11 cellular contexts compared by ENCODE assay signal in the genomic region with DNA sequence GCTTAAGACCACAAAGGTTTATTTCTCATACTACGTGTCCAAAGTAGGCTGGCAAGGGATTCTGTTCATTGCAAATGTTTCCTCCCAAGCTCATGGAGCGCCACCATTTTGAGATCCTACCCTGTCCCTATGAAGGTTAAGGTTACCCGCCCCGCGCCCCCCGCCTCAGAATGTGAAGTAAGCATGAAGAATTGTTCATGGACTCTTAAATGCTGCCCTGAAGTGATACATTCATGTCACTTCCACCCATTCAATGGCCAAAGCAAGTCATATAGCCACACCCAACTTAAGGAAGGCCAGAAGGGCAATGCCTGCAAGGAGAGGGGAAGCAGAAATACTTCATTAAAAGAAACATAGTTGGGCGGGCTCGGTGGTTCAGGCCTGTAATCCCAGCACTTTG. TPM values are rescaled to one million over a fixed set of nuclear protein-coding genes. Genes with fewer than 3 reads are reported as not detected.
A peak's percentile ranks its signal among the peaks of the same experiment; 100 is the strongest.
DNase-seq lines count a peak whose midpoint lies in the region; ATAC-seq, FAIRE-seq and TF ChIP-seq lines count a peak whose summit lies in the region.
"Had no signal": no experiment of that assay in that cellular context is flagged by ENCODE, and none has a peak within 500 bp of the region (broad histone marks: within the 10 kb centered on the region; RNA-seq: fewer than 3 reads in every experiment).

No MANE protein-coding gene starts in this region.

- no peak for FAIRE-seq in HepG2 (lab: Jason Lieb, UNC)
- FAIRE-seq: islet of Langerhans, TTC549 had no signal

- H3K36me3 ChIP-seq in HepG2 (replicated peaks in 1 of 2; ENCODE audit: control insufficient read depth in 1 of 2, insufficient read depth in 2 of 2, low read length in 2 of 2) (no peaks in the 10 kb centered on the region), MG63 (no peaks in the 10 kb centered on the region)

- H3K36me3 Mint-ChIP-seq in activated CD4-positive, alpha-beta T cell treated with anti-CD3 and anti-CD28 coated beads, Interleukin-2, amount 10 ng/mL, durations not matched to agents 24 days and 14 days (ENCODE audit: low read depth): no peaks in the 10 kb centered on the region
- no peaks in the 10 kb centered on the region for H3K36me3 Mint-ChIP-seq in activated T-helper 17 cell treated with anti-CD3 and anti-CD28 coated beads, Interleukin-2, amount 50 U/mL, for 72 hours (ENCODE audit: low read depth)

- intact Hi-C loops in activated CD4-positive, alpha-beta T cell treated with anti-CD3 and anti-CD28 coated beads, Interleukin-2, amount 10 ng/mL, durations not matched to agents 24 days and 14 days (cut with micrococcal nuclease): loop anchor here (10.0 kb wide), 2 partner anchors 350 to 450 kb away; a partner anchor contains a TSS
- intact Hi-C loops in HepG2 (cut with micrococcal nuclease; ENCODE audit: unreplicated experiment): no loop called here

- H3K4me3 ChIP-seq in HepG2 (replicated peaks in 1 of 3; ENCODE audit: insufficient read depth in 1 of 3, low read depth in 2 of 3, low read length in 3 of 3) (peak overlapping the region; percentile 61 to 82 (median 66)), MG63 (no peak overlapping the region)

- peak overlapping the region; percentile 33 for H2AFZ ChIP-seq in HepG2 (ENCODE audit: low read length)

- H3K9me3 ChIP-seq in HepG2 (ENCODE audit: low read length) (no peaks in the 10 kb centered on the region), MG63 (no peaks in the 10 kb centered on the region)

- peak overlapping the region; percentile 95 for H3K9ac ChIP-seq in HepG2 (ENCODE audit: insufficient read depth, low read depth, low read length)

- in situ Hi-C loops in HepG2 (cut with HindIII; ENCODE audit: extremely low pct_ligation_motif_present, low pct_unique_long_range_greater_than_20kb): no loop called here

- DNase-seq in activated CD4-positive, alpha-beta T cell treated with anti-CD3 and anti-CD28 coated beads, Interleukin-2, amount 10 ng/mL, durations not matched to agents 24 days and 14 days: peak; percentile 62
- DNase-seq in activated CD4-positive, alpha-beta T cell treated with anti-CD3 and anti-CD28 coated beads, Interleukin-2, amount 50 U/mL, for 1 hour: no peak
- DNase-seq in HepG2 (ENCODE audit: low spot score) (no peak), substantia nigra (lab: John Stamatoyannopoulos, UW) (no peak), MG63 (no peak), AML-193 (lab: John Stamatoyannopoulos, UW) (no peak)
- DNase-seq in stimulated activated CD4-positive, alpha-beta T cell treated with anti-CD3 and anti-CD28 coated beads, Interleukin-15, amount 100 ng/mL, for 24 hours: no peak

- CTCF ChIA-PET in HepG2 (lab: Yijun Ruan, JAX; ENCODE audit: low intra/inter-chr PET ratio, low total read pairs): interaction anchor here (1.1 to 8.0 kb wide), 5 partner anchors 12 to 93 kb away, joined by 3 to 320 read pairs (median 20); a partner anchor contains a TSS

- peak overlapping the region; percentile 94 for H3K4me2 ChIP-seq in HepG2 (ENCODE audit: low read depth, low read length)

- ATAC-seq in activated T-helper 17 cell treated with anti-CD3 and anti-CD28 coated beads, Interleukin-2, amount 50 U/mL, for 72 hours (replicated peaks): no peak
- no peak for ATAC-seq in HepG2

- peaks cover 11% of the 10 kb centered on the region for H3K79me2 ChIP-seq in HepG2 (ENCODE audit: insufficient read depth, low read length)

- peaks cover 30% of the 10 kb centered on the region for H3K4me1 Mint-ChIP-seq in activated CD4-positive, alpha-beta T cell treated with anti-CD3 and anti-CD28 coated beads, Interleukin-2, amount 10 ng/mL, durations not matched to agents 24 days and 14 days
- H3K4me1 Mint-ChIP-seq in activated T-helper 17 cell treated with anti-CD3 and anti-CD28 coated beads, Interleukin-2, amount 50 U/mL, for 72 hours: peaks cover 36% of the 10 kb centered on the region

- H3K27ac Mint-ChIP-seq in activated CD4-positive, alpha-beta T cell treated with anti-CD3 and anti-CD28 coated beads, Interleukin-2, amount 10 ng/mL, durations not matched to agents 24 days and 14 days: no peak overlapping the region
- H3K27ac Mint-ChIP-seq in activated T-helper 17 cell treated with anti-CD3 and anti-CD28 coated beads, Interleukin-2, amount 50 U/mL, for 72 hours: peak overlapping the region; percentile 85

- no peaks in the 10 kb centered on the region; a peak in 1 of 5 replicates for H3K27me3 ChIP-seq in HepG2 (ENCODE audit: control insufficient read depth in 1 of 2, insufficient read depth in 2 of 2, low read length in 2 of 2)
- no peaks in the 10 kb centered on the region for H3K27me3 ChIP-seq in MG63

- no peak for TF ChIP-seq CTCF in HepG2 (CRISPR knock-in tag; IDR thresholded peaks at IDR 0.05)

- no peaks in the 10 kb centered on the region for H3K27me3 Mint-ChIP-seq in activated CD4-positive, alpha-beta T cell treated with anti-CD3 and anti-CD28 coated beads, Interleukin-2, amount 10 ng/mL, durations not matched to agents 24 days and 14 days
- H3K27me3 Mint-ChIP-seq in activated T-helper 17 cell treated with anti-CD3 and anti-CD28 coated beads, Interleukin-2, amount 50 U/mL, for 72 hours: no peaks in the 10 kb centered on the region

- H3K27ac ChIP-seq in HepG2 (ENCODE audit: extremely low read length, insufficient read depth, low read length) (peak overlapping the region; percentile 97), substantia nigra (ENCODE audit: low read depth, low read length, poor library complexity, severe bottlenecking) (peak overlapping the region; percentile 98)

- H3K4me1 ChIP-seq in HepG2 (ENCODE audit: insufficient read depth, low read length): peaks cover 80% of the 10 kb centered on the region

- TF ChIP-seq EP300 in HepG2 (IDR thresholded peaks at IDR 0.05; ENCODE audit: low read depth in 2 of 2, low read length in 2 of 2): no peak
- TF ChIP-seq EP300 in HepG2 (CRISPR knock-in tag; IDR thresholded peaks at IDR 0.05; ENCODE audit: borderline replicate concordance): no peak

- H4K20me1 ChIP-seq in HepG2 (ENCODE audit: insufficient read depth, low read length): no peaks in the 10 kb centered on the region

- BruUV-seq in HepG2 (replicated peaks; lab: Mats Ljungman, UMichigan): no TSS peak

- TF ChIP-seq POLR2A in HepG2 (IDR thresholded peaks at IDR 0.05; ENCODE audit: insufficient read depth in 1 of 2, low read depth in 2 of 2, low read length in 2 of 2): no peak

- POLR2A ChIA-PET in HepG2 (lab: Yijun Ruan, JAX): interaction anchor here (1.1 to 6.5 kb wide), 17 partner anchors 10 to 423 kb away, joined by 3 to 141 read pairs (median 9); a partner anchor contains a TSS

- TF ChIP-seq RAD21 in HepG2 (CRISPR knock-in tag; IDR thresholded peaks at IDR 0.05): no peak

- WGBS in HepG2 (ENCODE audit: low lambda C conversion rate): 84% methylated on average over 8 of the region's 8 CpGs

- H3K9me3 Mint-ChIP-seq in activated CD4-positive, alpha-beta T cell treated with anti-CD3 and anti-CD28 coated beads, Interleukin-2, amount 10 ng/mL, durations not matched to agents 24 days and 14 days: no peaks in the 10 kb centered on the region
- no peaks in the 10 kb centered on the region for H3K9me3 Mint-ChIP-seq in activated T-helper 17 cell treated with anti-CD3 and anti-CD28 coated beads, Interleukin-2, amount 50 U/mL, for 72 hours

- H3K4me3 Mint-ChIP-seq in activated CD4-positive, alpha-beta T cell treated with anti-CD3 and anti-CD28 coated beads, Interleukin-2, amount 10 ng/mL, durations not matched to agents 24 days and 14 days: peak overlapping the region; percentile 93
- peak overlapping the region; percentile 84 for H3K4me3 Mint-ChIP-seq in activated T-helper 17 cell treated with anti-CD3 and anti-CD28 coated beads, Interleukin-2, amount 50 U/mL, for 72 hours

RNA-seq across cellular contexts. Expression of a gene that starts 4.2 kb away (rescaled TPM):
- not detected in 2 replicates for total RNA-seq in activated CD4-positive, alpha-beta T cell treated with anti-CD3 and anti-CD28 coated beads, Interleukin-2, amount 10 ng/mL, durations not matched to agents 24 days and 14 days
- not detected for total RNA-seq in activated T-helper 17 cell treated with anti-CD3 and anti-CD28 coated beads, Interleukin-2, amount 50 U/mL, for 72 hours
- total RNA-seq in HepG2 (2016; rRNA removed; fragmentation: Illumina TruSeq; extraction: Trizol): 0.29 TPM in 1 of 2 replicates, not detected in the other
- total RNA-seq in HepG2 (2016; cell fraction: cytosol; rRNA removed; fragmentation: Illumina TruSeq; extraction: Trizol; ENCODE audit: low read depth): 0.20 TPM in 1 of 2 replicates, not detected in the other
- 0.16 and 0.17 TPM in 2 replicates for total RNA-seq in HepG2 (2016; cell fraction: insoluble cytoplasmic fraction; rRNA removed; fragmentation: Illumina TruSeq; extraction: Trizol)
- total RNA-seq in HepG2 (2016; cell fraction: membrane; rRNA removed; fragmentation: Illumina TruSeq; extraction: Trizol): 0.21 and 0.25 TPM in 2 replicates
- total RNA-seq in HepG2 (2016; cell fraction: nucleus; rRNA removed; fragmentation: Illumina TruSeq; extraction: Trizol): 0.60 and 0.68 TPM in 2 replicates
- polyA plus RNA-seq in HepG2 (2011; rRNA removed): 0.45 and 0.65 TPM in 2 replicates
- polyA plus RNA-seq in HepG2 (2011; cell fraction: cytosol; rRNA removed): 0.19 and 0.23 TPM in 2 replicates
- polyA plus RNA-seq in HepG2 (2011; cell fraction: nucleus; rRNA removed): 1.1 and 2.0 TPM in 2 replicates
- 0.66 and 0.69 TPM in 2 replicates for polyA plus RNA-seq in HepG2 (2012)
- polyA plus RNA-seq in HepG2 (2016; cell fraction: cytosol; fragmentation: Illumina TruSeq; extraction: Trizol; ENCODE audit: low read depth): 0.52 and 0.61 TPM in 2 replicates
- 0.40 and 0.95 TPM in 2 replicates for polyA plus RNA-seq in HepG2 (2016; cell fraction: insoluble cytoplasmic fraction; fragmentation: Illumina TruSeq; extraction: Trizol; ENCODE audit: low read depth)
- polyA plus RNA-seq in HepG2 (2016; cell fraction: membrane; fragmentation: Illumina TruSeq; extraction: Trizol; ENCODE audit: low read depth): 0.92 and 1.2 TPM in 2 replicates
- 0.88 and 0.92 TPM in 2 replicates for polyA plus RNA-seq in HepG2 (2016; cell fraction: nucleus; fragmentation: Illumina TruSeq; extraction: Trizol; ENCODE audit: insufficient read depth, low read depth)
- 1.0 and 3.5 TPM in 2 replicates for polyA minus RNA-seq in HepG2 (2011; rRNA and poly(A)+ RNA removed; ENCODE audit: low replicate concordance)
- not detected in 2 replicates for polyA minus RNA-seq in HepG2 (2011; cell fraction: cytosol; rRNA and poly(A)+ RNA removed)
- 1.3 TPM in 1 of 2 replicates, not detected in the other for polyA minus RNA-seq in HepG2 (2011; cell fraction: nucleus; rRNA and poly(A)+ RNA removed)
- total RNA-seq in MG63 (2014; rRNA removed; shearing (Covaris generic); ENCODE audit: low replicate concordance): not detected in 2 replicates

RNA-seq across cellular contexts. Expression of a gene that starts 6.6 kb away (rescaled TPM):
- total RNA-seq in activated CD4-positive, alpha-beta T cell treated with anti-CD3 and anti-CD28 coated beads, Interleukin-2, amount 10 ng/mL, durations not matched to agents 24 days and 14 days: 6.5 and 8.3 TPM in 2 replicates
- total RNA-seq in activated T-helper 17 cell treated with anti-CD3 and anti-CD28 coated beads, Interleukin-2, amount 50 U/mL, for 72 hours: 10 to 100 TPM in 1 of 2 donors, 1 to 10 TPM in 1; 9.6 to 18.3 TPM
- total RNA-seq in HepG2 (2016; rRNA removed; fragmentation: Illumina TruSeq; extraction: Trizol): 21.0 and 36.6 TPM in 2 replicates
- 20.7 and 21.8 TPM in 2 replicates for total RNA-seq in HepG2 (2016; cell fraction: cytosol; rRNA removed; fragmentation: Illumina TruSeq; extraction: Trizol; ENCODE audit: low read depth)
- total RNA-seq in HepG2 (2016; cell fraction: insoluble cytoplasmic fraction; rRNA removed; fragmentation: Illumina TruSeq; extraction: Trizol): 19.3 and 35.8 TPM in 2 replicates
- total RNA-seq in HepG2 (2016; cell fraction: membrane; rRNA removed; fragmentation: Illumina TruSeq; extraction: Trizol): 53.1 and 55.3 TPM in 2 replicates
- total RNA-seq in HepG2 (2016; cell fraction: nucleus; rRNA removed; fragmentation: Illumina TruSeq; extraction: Trizol): 26.4 and 33.6 TPM in 2 replicates
- 34.5 and 42.2 TPM in 2 replicates for polyA plus RNA-seq in HepG2 (2011; rRNA removed)
- polyA plus RNA-seq in HepG2 (2011; cell fraction: cytosol; rRNA removed): 26.6 and 62.4 TPM in 2 replicates
- 171 and 203 TPM in 2 replicates for polyA plus RNA-seq in HepG2 (2011; cell fraction: nucleus; rRNA removed)
- 21.1 and 23.1 TPM in 2 replicates for polyA plus RNA-seq in HepG2 (2012)
- 37.9 and 42.6 TPM in 2 replicates for polyA plus RNA-seq in HepG2 (2016; cell fraction: cytosol; fragmentation: Illumina TruSeq; extraction: Trizol; ENCODE audit: low read depth)
- 34.5 and 39.2 TPM in 2 replicates for polyA plus RNA-seq in HepG2 (2016; cell fraction: insoluble cytoplasmic fraction; fragmentation: Illumina TruSeq; extraction: Trizol; ENCODE audit: low read depth)
- 72.9 and 82.3 TPM in 2 replicates for polyA plus RNA-seq in HepG2 (2016; cell fraction: membrane; fragmentation: Illumina TruSeq; extraction: Trizol; ENCODE audit: low read depth)
- polyA plus RNA-seq in HepG2 (2016; cell fraction: nucleus; fragmentation: Illumina TruSeq; extraction: Trizol; ENCODE audit: insufficient read depth, low read depth): 76.4 and 80.2 TPM in 2 replicates
- 41.2 and 86.7 TPM in 2 replicates for polyA minus RNA-seq in HepG2 (2011; rRNA and poly(A)+ RNA removed; ENCODE audit: low replicate concordance)
- 20.3 and 21.8 TPM in 2 replicates for polyA minus RNA-seq in HepG2 (2011; cell fraction: cytosol; rRNA and poly(A)+ RNA removed)
- polyA minus RNA-seq in HepG2 (2011; cell fraction: nucleus; rRNA and poly(A)+ RNA removed): 61.3 and 63.0 TPM in 2 replicates
- total RNA-seq in MG63 (2014; rRNA removed; shearing (Covaris generic); ENCODE audit: low replicate concordance): 14.4 and 33.3 TPM in 2 replicates

RNA-seq across cellular contexts. Expression of a gene that starts 35.0 kb away (rescaled TPM):
- not detected in 2 replicates for total RNA-seq in activated CD4-positive, alpha-beta T cell treated with anti-CD3 and anti-CD28 coated beads, Interleukin-2, amount 10 ng/mL, durations not matched to agents 24 days and 14 days
- under 1 TPM in 1 of 2 donors, not detected in 1; 0.26 TPM for total RNA-seq in activated T-helper 17 cell treated with anti-CD3 and anti-CD28 coated beads, Interleukin-2, amount 50 U/mL, for 72 hours
- 18.5 and 28.1 TPM in 2 replicates for total RNA-seq in HepG2 (2016; rRNA removed; fragmentation: Illumina TruSeq; extraction: Trizol)
- total RNA-seq in HepG2 (2016; cell fraction: cytosol; rRNA removed; fragmentation: Illumina TruSeq; extraction: Trizol; ENCODE audit: low read depth): 5.0 and 7.1 TPM in 2 replicates
- total RNA-seq in HepG2 (2016; cell fraction: insoluble cytoplasmic fraction; rRNA removed; fragmentation: Illumina TruSeq; extraction: Trizol): 15.0 and 26.8 TPM in 2 replicates
- total RNA-seq in HepG2 (2016; cell fraction: membrane; rRNA removed; fragmentation: Illumina TruSeq; extraction: Trizol): 8.4 and 8.6 TPM in 2 replicates
- total RNA-seq in HepG2 (2016; cell fraction: nucleus; rRNA removed; fragmentation: Illumina TruSeq; extraction: Trizol): 32.3 and 36.7 TPM in 2 replicates
- 78.1 and 97.1 TPM in 2 replicates for polyA plus RNA-seq in HepG2 (2011; rRNA removed)
- 47.9 and 68.0 TPM in 2 replicates for polyA plus RNA-seq in HepG2 (2011; cell fraction: cytosol; rRNA removed)
- polyA plus RNA-seq in HepG2 (2011; cell fraction: nucleus; rRNA removed): 243 and 248 TPM in 2 replicates
- polyA plus RNA-seq in HepG2 (2012): 34.1 and 49.5 TPM in 2 replicates
- polyA plus RNA-seq in HepG2 (2016; cell fraction: cytosol; fragmentation: Illumina TruSeq; extraction: Trizol; ENCODE audit: low read depth): 2.9 and 3.7 TPM in 2 replicates
- 13.8 and 18.7 TPM in 2 replicates for polyA plus RNA-seq in HepG2 (2016; cell fraction: insoluble cytoplasmic fraction; fragmentation: Illumina TruSeq; extraction: Trizol; ENCODE audit: low read depth)
- 5.9 and 7.3 TPM in 2 replicates for polyA plus RNA-seq in HepG2 (2016; cell fraction: membrane; fragmentation: Illumina TruSeq; extraction: Trizol; ENCODE audit: low read depth)
- 69.4 and 77.3 TPM in 2 replicates for polyA plus RNA-seq in HepG2 (2016; cell fraction: nucleus; fragmentation: Illumina TruSeq; extraction: Trizol; ENCODE audit: insufficient read depth, low read depth)
- polyA minus RNA-seq in HepG2 (2011; rRNA and poly(A)+ RNA removed; ENCODE audit: low replicate concordance): 29.6 and 155 TPM in 2 replicates
- polyA minus RNA-seq in HepG2 (2011; cell fraction: cytosol; rRNA and poly(A)+ RNA removed): 32.6 and 33.5 TPM in 2 replicates
- polyA minus RNA-seq in HepG2 (2011; cell fraction: nucleus; rRNA and poly(A)+ RNA removed): 71.0 and 71.2 TPM in 2 replicates
- 9.1 and 10.0 TPM in 2 replicates for total RNA-seq in MG63 (2014; rRNA removed; shearing (Covaris generic); ENCODE audit: low replicate concordance)

RNA-seq across cellular contexts. Expression of a gene that starts 47.5 kb away (rescaled TPM):
- not detected in 2 replicates for total RNA-seq in activated CD4-positive, alpha-beta T cell treated with anti-CD3 and anti-CD28 coated beads, Interleukin-2, amount 10 ng/mL, durations not matched to agents 24 days and 14 days
- not detected for total RNA-seq in activated T-helper 17 cell treated with anti-CD3 and anti-CD28 coated beads, Interleukin-2, amount 50 U/mL, for 72 hours
- total RNA-seq in HepG2 (2016; rRNA removed; fragmentation: Illumina TruSeq; extraction: Trizol): not detected in 2 replicates
- not detected in 2 replicates for total RNA-seq in HepG2 (2016; cell fraction: cytosol; rRNA removed; fragmentation: Illumina TruSeq; extraction: Trizol; ENCODE audit: low read depth)
- total RNA-seq in HepG2 (2016; cell fraction: insoluble cytoplasmic fraction; rRNA removed; fragmentation: Illumina TruSeq; extraction: Trizol): not detected in 2 replicates
- total RNA-seq in HepG2 (2016; cell fraction: membrane; rRNA removed; fragmentation: Illumina TruSeq; extraction: Trizol): not detected in 2 replicates
- not detected in 2 replicates for total RNA-seq in HepG2 (2016; cell fraction: nucleus; rRNA removed; fragmentation: Illumina TruSeq; extraction: Trizol)
- not detected in 2 replicates for polyA plus RNA-seq in HepG2 (2011; rRNA removed)
- polyA plus RNA-seq in HepG2 (2011; cell fraction: cytosol; rRNA removed): not detected in 2 replicates
- not detected in 2 replicates for polyA plus RNA-seq in HepG2 (2011; cell fraction: nucleus; rRNA removed)
- not detected in 2 replicates for polyA plus RNA-seq in HepG2 (2012)
- polyA plus RNA-seq in HepG2 (2016; cell fraction: cytosol; fragmentation: Illumina TruSeq; extraction: Trizol; ENCODE audit: low read depth): not detected in 2 replicates
- polyA plus RNA-seq in HepG2 (2016; cell fraction: insoluble cytoplasmic fraction; fragmentation: Illumina TruSeq; extraction: Trizol; ENCODE audit: low read depth): not detected in 2 replicates
- not detected in 2 replicates for polyA plus RNA-seq in HepG2 (2016; cell fraction: membrane; fragmentation: Illumina TruSeq; extraction: Trizol; ENCODE audit: low read depth)
- not detected in 2 replicates for polyA plus RNA-seq in HepG2 (2016; cell fraction: nucleus; fragmentation: Illumina TruSeq; extraction: Trizol; ENCODE audit: insufficient read depth, low read depth)
- not detected in 2 replicates for polyA minus RNA-seq in HepG2 (2011; rRNA and poly(A)+ RNA removed; ENCODE audit: low replicate concordance)
- not detected in 2 replicates for polyA minus RNA-seq in HepG2 (2011; cell fraction: cytosol; rRNA and poly(A)+ RNA removed)
- polyA minus RNA-seq in HepG2 (2011; cell fraction: nucleus; rRNA and poly(A)+ RNA removed): not detected in 2 replicates
- total RNA-seq in MG63 (2014; rRNA removed; shearing (Covaris generic); ENCODE audit: low replicate concordance): not detected in 2 replicates
- polyA plus RNA-seq: AG04450 had no signal

RNA-seq across cellular contexts. Expression of a gene that starts 50.8 kb away (rescaled TPM):
- total RNA-seq in activated CD4-positive, alpha-beta T cell treated with anti-CD3 and anti-CD28 coated beads, Interleukin-2, amount 10 ng/mL, durations not matched to agents 24 days and 14 days: not detected in 2 replicates
- not detected for total RNA-seq in activated T-helper 17 cell treated with anti-CD3 and anti-CD28 coated beads, Interleukin-2, amount 50 U/mL, for 72 hours
- total RNA-seq in HepG2 (2016; rRNA removed; fragmentation: Illumina TruSeq; extraction: Trizol): not detected in 2 replicates
- not detected in 2 replicates for total RNA-seq in HepG2 (2016; cell fraction: cytosol; rRNA removed; fragmentation: Illumina TruSeq; extraction: Trizol; ENCODE audit: low read depth)
- not detected in 2 replicates for total RNA-seq in HepG2 (2016; cell fraction: insoluble cytoplasmic fraction; rRNA removed; fragmentation: Illumina TruSeq; extraction: Trizol)
- total RNA-seq in HepG2 (2016; cell fraction: membrane; rRNA removed; fragmentation: Illumina TruSeq; extraction: Trizol): not detected in 2 replicates
- total RNA-seq in HepG2 (2016; cell fraction: nucleus; rRNA removed; fragmentation: Illumina TruSeq; extraction: Trizol): not detected in 2 replicates
- polyA plus RNA-seq in HepG2 (2011; rRNA removed): not detected in 2 replicates
- not detected in 2 replicates for polyA plus RNA-seq in HepG2 (2011; cell fraction: cytosol; rRNA removed)
- polyA plus RNA-seq in HepG2 (2011; cell fraction: nucleus; rRNA removed): not detected in 2 replicates
- polyA plus RNA-seq in HepG2 (2012): not detected in 2 replicates
- not detected in 2 replicates for polyA plus RNA-seq in HepG2 (2016; cell fraction: cytosol; fragmentation: Illumina TruSeq; extraction: Trizol; ENCODE audit: low read depth)
- not detected in 2 replicates for polyA plus RNA-seq in HepG2 (2016; cell fraction: insoluble cytoplasmic fraction; fragmentation: Illumina TruSeq; extraction: Trizol; ENCODE audit: low read depth)
- not detected in 2 replicates for polyA plus RNA-seq in HepG2 (2016; cell fraction: membrane; fragmentation: Illumina TruSeq; extraction: Trizol; ENCODE audit: low read depth)
- polyA plus RNA-seq in HepG2 (2016; cell fraction: nucleus; fragmentation: Illumina TruSeq; extraction: Trizol; ENCODE audit: insufficient read depth, low read depth): not detected in 2 replicates
- polyA minus RNA-seq in HepG2 (2011; rRNA and poly(A)+ RNA removed; ENCODE audit: low replicate concordance): not detected in 2 replicates
- polyA minus RNA-seq in HepG2 (2011; cell fraction: cytosol; rRNA and poly(A)+ RNA removed): not detected in 2 replicates
- polyA minus RNA-seq in HepG2 (2011; cell fraction: nucleus; rRNA and poly(A)+ RNA removed): not detected in 2 replicates
- not detected in 2 replicates for total RNA-seq in MG63 (2014; rRNA removed; shearing (Covaris generic); ENCODE audit: low replicate concordance)
- polyA plus RNA-seq: AG04450 had no signal
